8 cellular contexts compared by ENCODE assay signal in genomic region chr9:133787749-133788015, GRCh38. TPM values are rescaled to one million over a fixed set of nuclear protein-coding genes. Genes with fewer than 3 reads are reported as not detected.
DNase-seq lines count a peak whose midpoint lies in the region; ATAC-seq, FAIRE-seq and TF ChIP-seq lines count a peak whose summit lies in the region.

No MANE protein-coding gene starts in this region.

- no TSS peak for BruUV-seq in HCT116 (replicated peaks; lab: Mats Ljungman, UMichigan)

- H2AFZ ChIP-seq in HCT116 (ENCODE audit: low read depth, low read length, poor library complexity, severe bottlenecking), result no peak overlapping the region

- no peaks in the 10 kb centered on the region for H3K79me2 ChIP-seq in HCT116 (ENCODE audit: insufficient read depth, low read length)

- no peak overlapping the region for H3K4me2 ChIP-seq in HCT116 (ENCODE audit: low read length)

- H3K9me3 ChIP-seq in HCT116 (ENCODE audit: control insufficient read depth in 1 of 2, insufficient read depth in 1 of 2, low read depth in 1 of 2, low read length in 2 of 2) (no peaks in the 10 kb centered on the region), T-helper 17 cell (ENCODE audit: control insufficient read depth, low read length, poor library complexity, severe bottlenecking) (no peaks in the 10 kb centered on the region)

- H3K4me1 Mint-ChIP-seq in T-helper 17 cell, result peaks cover 6% of the 10 kb centered on the region

- ATAC-seq in HCT116 (peak; percentile 93), T-helper 17 cell (peak; percentile 50), GM21360 (IDR thresholded peaks at IDR 0.05; ENCODE audit: unreplicated experiment) (no peak)

- FAIRE-seq in RCC 7860 (lab: Jason Lieb, UNC), result no peak

- POLR2A ChIA-PET in HCT116 (lab: Charles Lee), result no interaction called here

- TF ChIP-seq CTCF in GM12864 (IDR thresholded peaks at IDR 0.05; ENCODE audit: low read depth, low read length, missing control alignments), result no peak
- no peak for TF ChIP-seq CTCF in HCT116 (IDR thresholded peaks at IDR 0.05 in 2 of 3, conservative IDR thresholded peaks at IDR 0.05 in 1 of 3; ENCODE audit: borderline replicate concordance in 1 of 3, insufficient read depth in 1 of 3, low read depth in 2 of 3, low read length in 2 of 3)

- H3K27me3 Mint-ChIP-seq in T-helper 17 cell, result no peaks in the 10 kb centered on the region

- no peaks in the 10 kb centered on the region for H4K20me1 ChIP-seq in HCT116 (ENCODE audit: insufficient read depth)

- RAD21 ChIA-PET in HCT116 (lab: Charles Lee; ENCODE audit: low non-redundant PET in 1 of 2, low total read pairs in 2 of 2, uncharacterized antibody in 2 of 2, unreplicated experiment in 2 of 2), result interaction anchor here in 1 of 2 experiments (0.6 kb wide), 1 partner anchor 61 kb away, joined by 3 read pairs; no protein-coding TSS in a partner anchor

- no peaks in the 10 kb centered on the region for H3K36me3 Mint-ChIP-seq in T-helper 17 cell (ENCODE audit: low read depth)

- H3K4me1 ChIP-seq in HCT116 (ENCODE audit: control insufficient read depth in 1 of 2, insufficient read depth in 2 of 2, low read length in 2 of 2), result no peaks in the 10 kb centered on the region

- intact Hi-C loops in HCT116 (cut with micrococcal nuclease), result no loop called here

- H3K27ac Mint-ChIP-seq in T-helper 17 cell, result no peak overlapping the region

- CTCF ChIA-PET in HCT116 (lab: Charles Lee), result no interaction called here

- no peaks in the 10 kb centered on the region for H3K27me3 ChIP-seq in HCT116 (ENCODE audit: insufficient read depth, low read length)

- H3K9ac ChIP-seq in HCT116 (ENCODE audit: low read length), result no peak overlapping the region

- H3K4me3 Mint-ChIP-seq in T-helper 17 cell, result no peak overlapping the region

- no peaks in the 10 kb centered on the region for H3K9me2 ChIP-seq in HCT116 (ENCODE audit: insufficient read depth)

- TF ChIP-seq RAD21 in HCT116 (IDR thresholded peaks at IDR 0.05; ENCODE audit: low read depth), result no peak

- peaks cover 0 to 3% of the 10 kb centered on the region in 2 experiments; a peak in 2 of 4 replicates for H3K36me3 ChIP-seq in HCT116 (ENCODE audit: control insufficient read depth in 1 of 2, insufficient read depth in 2 of 2, low read length in 2 of 2)

- peak; percentile 38 for DNase-seq in GM12864 (ENCODE audit: low read depth)
- DNase-seq in HCT116 (ENCODE audit: low read depth, low spot score), result no peak
- no peak for DNase-seq in T-helper 17 cell
- DNase-seq in medulla oblongata (ENCODE audit: extremely low spot score), result peak; percentile 19
- DNase-seq in RCC 7860 (ENCODE audit: low spot score), result no peak
- no peak for DNase-seq in NCI-H1048 (lab: John Stamatoyannopoulos, UW)
- DNase-seq in central memory CD4-positive, alpha-beta T cell, result no peak

- no peak for TF ChIP-seq POLR2A in HCT116 (IDR thresholded peaks at IDR 0.05; ENCODE audit: borderline replicate concordance, extremely low read depth, insufficient read depth, insufficient read length)

- H3K4me3 ChIP-seq in GM12864 (ENCODE audit: low read depth, low read length), result no peak overlapping the region
- H3K4me3 ChIP-seq in HCT116 (replicated peaks in 1 of 2; ENCODE audit: low read depth in 1 of 2, low read length in 2 of 2), result no peak overlapping the region

- no peak overlapping the region for H3K27ac ChIP-seq in HCT116 (ENCODE audit: low read depth, low read length)

TF ChIP-seq in HCT116, 20 proteins besides CTCF, POLR2A, EP300 and RAD21:
- TF ChIP-seq CEBPB (IDR thresholded peaks at IDR 0.05; ENCODE audit: low read depth), result no peak
- no peak for TF ChIP-seq ELF1 (IDR thresholded peaks at IDR 0.05; ENCODE audit: borderline replicate concordance, low read depth)
- no peak for TF ChIP-seq FOSL1 (IDR thresholded peaks at IDR 0.05; ENCODE audit: low read depth)
- no peak for TF ChIP-seq EZH2phosphoT487 (IDR thresholded peaks at IDR 0.05; ENCODE audit: borderline replicate concordance)
- no peak for TF ChIP-seq ZBTB33 (IDR thresholded peaks at IDR 0.05; ENCODE audit: extremely low read depth, insufficient replicate concordance, low read length)
- TF ChIP-seq ZNF274 (IDR thresholded peaks at IDR 0.05; ENCODE audit: low read depth, low read length), result no peak
- no peak for TF ChIP-seq JUND (IDR thresholded peaks at IDR 0.05)
- TF ChIP-seq EZH2 (IDR thresholded peaks at IDR 0.05), result no peak
- TF ChIP-seq ATF3 (IDR thresholded peaks at IDR 0.05), result no peak
- TF ChIP-seq SIN3A (IDR thresholded peaks at IDR 0.05; ENCODE audit: low read depth), result no peak
- TF ChIP-seq TCF7L2 (IDR thresholded peaks at IDR 0.05; ENCODE audit: borderline replicate concordance, extremely low read depth, insufficient read depth, insufficient read length), result no peak
- no peak for TF ChIP-seq SP1 (IDR thresholded peaks at IDR 0.05; ENCODE audit: low read depth)
- TF ChIP-seq REST (IDR thresholded peaks at IDR 0.05; ENCODE audit: low read depth), result no peak

RNA-seq across cellular contexts. Expression of gene SARDH, which starts 49.5 kb away (rescaled TPM):
- total RNA-seq in HCT116 (2021; ENCODE audit: unreplicated experiment) (5.6 TPM), T-helper 17 cell (1 to 10 TPM; 2.2 to 6.8 TPM)
- polyA plus RNA-seq in HCT116 (2012), result 4.7 and 5.0 TPM in 2 replicates

Comparison
In these comparisons a context has a peak if more than half of its experiments do, and no peak if none do; other contexts are left out.
1. DNase-seq: peak in GM12864 (single experiment) and medulla oblongata (single experiment); none in HCT116 (single experiment), T-helper 17 cell (0 of 3), RCC 7860 (single experiment), NCI-H1048 (single experiment) and central memory CD4-positive, alpha-beta T cell (single experiment).